18 cellular contexts compared by ENCODE assay signal in the genomic region with DNA sequence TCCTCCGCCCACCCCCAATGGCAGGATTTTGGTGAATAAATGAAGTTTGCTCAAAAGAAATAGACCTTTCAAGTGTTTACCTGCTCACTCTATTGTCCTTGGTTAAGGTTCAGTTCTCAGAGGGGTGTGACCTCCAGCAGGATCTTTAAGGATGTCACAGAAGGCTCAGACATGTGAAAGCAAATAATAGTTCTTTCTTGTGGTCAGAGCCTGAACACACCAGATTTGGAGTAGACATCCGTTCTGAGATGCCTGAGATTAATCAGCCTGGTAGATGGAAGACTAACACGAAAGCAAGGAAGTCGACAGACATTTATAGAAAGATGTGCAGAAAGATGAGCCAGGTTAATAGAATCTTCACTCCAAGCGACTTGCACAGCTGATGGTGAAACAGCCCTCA.
DNase-seq lines count a peak whose midpoint lies in the region; ATAC-seq and TF ChIP-seq lines count a peak whose summit lies in the region.
"Had no signal": no experiment of that assay in that cellular context is flagged by ENCODE, and none has a peak within 500 bp of the region (broad histone marks: within the 10 kb centered on the region; RNA-seq: fewer than 3 reads in every experiment).

No MANE protein-coding gene starts in this region.

- H3K4me2 ChIP-seq in BLaER1, result peak overlapping the region; percentile 54
- no peak overlapping the region for H3K4me2 ChIP-seq in neural progenitor cell
- H3K4me2 ChIP-seq: A549 had no signal

- H3F3A ChIP-seq in neural progenitor cell (ENCODE audit: low read depth), result no peaks in the 10 kb centered on the region

- H3K4me3 Mint-ChIP-seq in nephron, result no peak overlapping the region
- no peak overlapping the region for H3K4me3 Mint-ChIP-seq in neural progenitor cell
- H3K4me3 Mint-ChIP-seq in type B pancreatic cell, result no peak overlapping the region
- H3K4me3 Mint-ChIP-seq: CD8-positive, alpha-beta T cell; HFFc6 had no signal

- H3K27ac Mint-ChIP-seq in nephron, result peak overlapping the region; percentile 14 to 88 (median 51)
- H3K27ac Mint-ChIP-seq in neural progenitor cell, result no peak overlapping the region
- no peak overlapping the region for H3K27ac Mint-ChIP-seq in type B pancreatic cell
- H3K27ac Mint-ChIP-seq: CD8-positive, alpha-beta T cell; HFFc6 had no signal

- peak; percentile 44 for DNase-seq in Jurkat, Clone E6-1 (ENCODE audit: low read depth, low spot score)
- DNase-seq in RPMI7951 (ENCODE audit: low read depth) (peak; percentile 86), neural progenitor cell (ENCODE audit: low spot score) (no peak), type B pancreatic cell (ENCODE audit: extremely low spot score, unreplicated experiment) (no peak), GM10266 (ENCODE audit: extremely low spot score) (no peak)
- DNase-seq: AML-193; CD8-positive, alpha-beta T cell; COR-L47; GOT3; H7; HFFc6; KBM-7 had no signal

- H3K4me1 ChIP-seq in BLaER1 (peaks cover 25% of the 10 kb centered on the region), neural progenitor cell (peaks cover 7% of the 10 kb centered on the region)
- H3K4me1 ChIP-seq: A549 had no signal

- H3K36me3 Mint-ChIP-seq in nephron (ENCODE audit: low read depth) (no peaks in the 10 kb centered on the region), neural progenitor cell (no peaks in the 10 kb centered on the region), type B pancreatic cell (no peaks in the 10 kb centered on the region)
- H3K36me3 Mint-ChIP-seq: CD8-positive, alpha-beta T cell had no signal

- peaks cover 6% of the 10 kb centered on the region for H3K27me3 Mint-ChIP-seq in nephron (ENCODE audit: low read depth)
- H3K27me3 Mint-ChIP-seq in neural progenitor cell (ENCODE audit: insufficient read depth, low read depth), result peaks cover 2% of the 10 kb centered on the region
- peaks cover 3% of the 10 kb centered on the region for H3K27me3 Mint-ChIP-seq in type B pancreatic cell

- H3K4me1 Mint-ChIP-seq in nephron, result peaks cover 40% of the 10 kb centered on the region
- peaks cover 8% of the 10 kb centered on the region for H3K4me1 Mint-ChIP-seq in neural progenitor cell
- peaks cover 18% of the 10 kb centered on the region for H3K4me1 Mint-ChIP-seq in type B pancreatic cell (ENCODE audit: unreplicated experiment)

- H3K27me3 ChIP-seq in BLaER1 (no peaks in the 10 kb centered on the region), neural progenitor cell (no peaks in the 10 kb centered on the region)

- H4K20me1 ChIP-seq in BLaER1 (no peaks in the 10 kb centered on the region), neural progenitor cell (ENCODE audit: low read depth) (no peaks in the 10 kb centered on the region)

- H3K79me2 ChIP-seq in neural progenitor cell (ENCODE audit: low read depth), result no peaks in the 10 kb centered on the region

- H3K27ac ChIP-seq in BLaER1 (no peak overlapping the region), neural progenitor cell (no peak overlapping the region)
- H3K27ac ChIP-seq: 22Rv1, A549 had no signal

- H3K9ac ChIP-seq in BLaER1 (no peak overlapping the region), neural progenitor cell (no peak overlapping the region)

- TF ChIP-seq CTCF in nephron (IDR thresholded peaks at IDR 0.05; ENCODE audit: unreplicated experiment in 3 of 3) (no peak), neural progenitor cell (IDR thresholded peaks at IDR 0.05) (no peak), type B pancreatic cell (conservative IDR thresholded peaks at IDR 0.05) (no peak), GM10266 (IDR thresholded peaks at IDR 0.05; ENCODE audit: control insufficient read depth, insufficient read depth, low read depth, missing control alignments) (no peak)

- H3K36me3 ChIP-seq in BLaER1, result no peaks in the 10 kb centered on the region
- H3K36me3 ChIP-seq in neural progenitor cell, result no peaks in the 10 kb centered on the region

- H2AFZ ChIP-seq in neural progenitor cell (replicated peaks), result no peak overlapping the region

- H3K9me3 ChIP-seq in BLaER1 (peaks cover 5% of the 10 kb centered on the region), neural progenitor cell (ENCODE audit: low read depth) (peaks cover 6% of the 10 kb centered on the region)
- H3K9me3 ChIP-seq: A549 had no signal

- H3K4me3 ChIP-seq in BLaER1 (no peak overlapping the region), neural progenitor cell (no peak overlapping the region)
- no peak overlapping the region for H3K4me3 ChIP-seq in Jurkat, Clone E6-1 (ENCODE audit: low read length)
- H3K4me3 ChIP-seq: A549 had no signal

- no peak for ATAC-seq in HG03521 (IDR thresholded peaks at IDR 0.05; ENCODE audit: unreplicated experiment)
- ATAC-seq: A549; CD8-positive, alpha-beta T cell; HCT116 had no signal

- H3K9me3 Mint-ChIP-seq in nephron, result peaks cover 8% of the 10 kb centered on the region
- peaks cover 10% of the 10 kb centered on the region for H3K9me3 Mint-ChIP-seq in neural progenitor cell
- H3K9me3 Mint-ChIP-seq in type B pancreatic cell, result peaks cover 13% of the 10 kb centered on the region

Comparison
In these comparisons a context has a peak if more than half of its experiments do, and no peak if none do; other contexts are left out.
1. DNase-seq: peak in Jurkat, Clone E6-1 (single experiment) and RPMI7951 (single experiment); none in neural progenitor cell (single experiment), type B pancreatic cell (single experiment) and GM10266 (single experiment).
2. H3K27ac Mint-ChIP-seq: peak in nephron (3 of 3); none in neural progenitor cell (single experiment) and type B pancreatic cell (single experiment).